In the genomic region with DNA sequence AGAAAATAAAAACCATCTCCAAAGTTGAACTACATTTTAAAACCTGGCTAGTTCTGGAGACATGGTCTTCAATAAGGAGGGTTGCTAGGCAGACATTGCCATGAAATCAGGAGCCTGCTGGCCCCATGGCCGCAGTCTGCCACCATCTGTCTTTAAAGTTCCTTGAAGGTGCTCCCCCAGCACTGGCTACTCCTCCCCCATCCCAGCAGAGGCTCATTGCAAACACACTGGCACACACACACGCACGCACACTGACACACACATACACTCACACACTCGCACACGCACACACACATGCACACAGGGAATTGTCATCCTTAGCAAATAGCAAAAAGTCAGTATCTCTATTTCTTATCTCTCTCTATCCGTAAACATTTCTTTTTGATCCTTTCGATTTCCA, we compare ENCODE assay signal across 20 cellular contexts.
"Had no signal": no experiment of that assay in that cellular context is flagged by ENCODE, and none has a peak within 500 bp of the region (broad histone marks: within the 10 kb centered on the region; RNA-seq: fewer than 3 reads in every experiment).

No MANE protein-coding gene starts in this region.

- H3K4me3 Mint-ChIP-seq: naive B cell had no signal

- H3K4me3 ChIP-seq: coronary artery, heart left ventricle, lung, ovary, smooth muscle cell, suprapubic skin, thyroid gland, upper lobe of left lung, uterus had no signal

- H3K4me2 ChIP-seq: smooth muscle cell had no signal

- DNase-seq: effector CD4-positive, alpha-beta T cell; foreskin melanocyte; heart left ventricle; hippocampal formation; left colon; left ventricle myocardium superior; mesenchymal stem cell; naive B cell; nucleus accumbens; ovary; right cardiac atrium; stimulated activated CD4-positive, alpha-beta T cell treated with anti-CD3 and anti-CD28 coated beads, Interleukin-2, amount 100 ng/mL, for 48 hours; stimulated activated naive CD4-positive, alpha-beta T cell treated with Interleukin-2 at 50 U/mL for 16 hours; thyroid gland; upper lobe of left lung; uterus had no signal

- H3K27ac ChIP-seq: coronary artery, heart left ventricle, ovary, suprapubic skin, thyroid gland, upper lobe of left lung, uterus had no signal

- H3K4me1 ChIP-seq: heart left ventricle, suprapubic skin, thyroid gland, uterus had no signal

- H3K9me3 ChIP-seq: heart left ventricle, ovary, suprapubic skin, thyroid gland, upper lobe of left lung, uterus had no signal

- H3K9me3 Mint-ChIP-seq: naive B cell had no signal

- H3K27me3 ChIP-seq: ovary, thyroid gland, upper lobe of left lung had no signal

- ATAC-seq: heart left ventricle, left colon, left ventricle myocardium superior, right cardiac atrium had no signal

- H3K27ac Mint-ChIP-seq: naive B cell had no signal

- H3K36me3 ChIP-seq: heart left ventricle, ovary, suprapubic skin, thyroid gland, upper lobe of left lung, uterus had no signal
